ENCODE assay signal across 23 cellular contexts in genomic region chr1:13790290-13791035, GRCh38.
A peak's percentile ranks its signal among the peaks of the same experiment; 100 is the strongest.
DNase-seq lines count a peak whose midpoint lies in the region; ATAC-seq and TF ChIP-seq lines count a peak whose summit lies in the region.
"Had no signal": no experiment of that assay in that cellular context is flagged by ENCODE, and none has a peak within 500 bp of the region (broad histone marks: within the 10 kb centered on the region; RNA-seq: fewer than 3 reads in every experiment).

No MANE protein-coding gene starts in this region.

- POLR2A ChIA-PET in OCI-LY7 (lab: Charles Lee), result interaction anchor here (2.2 kb wide), 1 partner anchor 17 kb away, joined by 6 read pairs; no protein-coding TSS in a partner anchor

- H3K9me2 ChIP-seq in OCI-LY7 (ENCODE audit: insufficient read depth, low read length), result no peaks in the 10 kb centered on the region

- peaks cover 70% of the 10 kb centered on the region for H3K36me3 ChIP-seq in OCI-LY7 (ENCODE audit: insufficient read depth, low read length)

- no peak for DNase-seq in activated T-cell treated with anti-CD3 and anti-CD28 coated beads, Interleukin-2, amount 50 U/mL, for 24 hours
- no peak for DNase-seq in activated T-cell treated with anti-CD3 and anti-CD28 coated beads, Interleukin-2, amount 50 U/mL, for 1 hour
- DNase-seq in stimulated activated effector memory CD8-positive, alpha-beta T cell treated with anti-CD3 and anti-CD28 coated beads, Interleukin-12 subunit alpha, Interleukin-12 subunit beta, amount 100 ng/mL, for 72 hours (ENCODE audit: low spot score in 2 of 2), result no peak
- DNase-seq in T1000 (lab: John Stamatoyannopoulos, UW) (no peak), OCI-LY7 (ENCODE audit: low spot score) (no peak)
- DNase-seq: activated B cell treated with CpG ODN at 0.5 μM for 24 hours; DMS153; lower lobe of right lung; MG63; NCI-H146; NCI-H748 treated with DMSO at 0.1 percent for 48 hours; pancreas; PC-3; SIG-M5; stimulated activated naive CD4-positive, alpha-beta T cell; trophoblast cell had no signal

- no peak overlapping the region for H3K27ac ChIP-seq in OCI-LY7 (ENCODE audit: low read depth, low read length, poor library complexity, severe bottlenecking)
- H3K27ac ChIP-seq: BLaER1 treated with 17β-estradiol and CSF1 and Interleukin-3, amounts not matched to agents 10 nM and 100 nM; HL-60; lower lobe of right lung; pancreas had no signal

- CTCF ChIA-PET in OCI-LY7 (lab: Charles Lee; ENCODE audit: unreplicated experiment), result interaction anchor here (0.6 kb wide), 1 partner anchor 38 kb away, joined by 3 read pairs; no protein-coding TSS in a partner anchor

- peaks cover 81% of the 10 kb centered on the region for H3K4me1 Mint-ChIP-seq in activated T-cell treated with anti-CD3 and anti-CD28 coated beads, Interleukin-2, amount 50 U/mL, for 24 hours (ENCODE audit: low read depth)
- H3K4me1 Mint-ChIP-seq in IgD-negative memory B cell (peaks cover 16 to 40% (median 22%) of the 10 kb centered on the region in 3 donors), brain (peaks cover 56% of the 10 kb centered on the region)
- H3K4me1 Mint-ChIP-seq in stimulated activated effector memory CD8-positive, alpha-beta T cell treated with anti-CD3 and anti-CD28 coated beads, Interleukin-12 subunit alpha, Interleukin-12 subunit beta, amount 100 ng/mL, for 72 hours, result peaks cover 52% of the 10 kb centered on the region

- H3K4me3 ChIP-seq in OCI-LY7 (ENCODE audit: low read depth, low read length, poor library complexity, severe bottlenecking), result no peak overlapping the region
- H3K4me3 ChIP-seq: BLaER1 treated with 17β-estradiol and CSF1 and Interleukin-3, amounts not matched to agents 10 nM and 100 nM; lower lobe of right lung; MG63; pancreas had no signal

- H3K4me1 ChIP-seq in OCI-LY7 (ENCODE audit: insufficient read depth, low read length, poor library complexity, severe bottlenecking), result no peaks in the 10 kb centered on the region
- H3K4me1 ChIP-seq: lower lobe of right lung, pancreas had no signal

- H3K4me3 Mint-ChIP-seq in activated T-cell treated with anti-CD3 and anti-CD28 coated beads, Interleukin-2, amount 50 U/mL, for 24 hours, result no peak overlapping the region
- peak overlapping the region in 1 of 4 donors; percentile 4 for H3K4me3 Mint-ChIP-seq in IgD-negative memory B cell
- H3K4me3 Mint-ChIP-seq in brain, result no peak overlapping the region
- no peak overlapping the region for H3K4me3 Mint-ChIP-seq in stimulated activated effector memory CD8-positive, alpha-beta T cell treated with anti-CD3 and anti-CD28 coated beads, Interleukin-12 subunit alpha, Interleukin-12 subunit beta, amount 100 ng/mL, for 72 hours
- H3K4me3 Mint-ChIP-seq: activated B cell treated with CpG ODN at 0.5 μM for 24 hours; T-helper 1 cell treated with Interleukin-12 subunit alpha and Interleukin-12 subunit beta and Interleukin-4 antibody, amounts not matched to agents 30 μg/mL and 1 μg/mL, for 36 hours had no signal

- no TSS peak for BruUV-seq in OCI-LY7 (replicated peaks; lab: Mats Ljungman, UMichigan)

- H3K36me3 Mint-ChIP-seq in activated T-cell treated with anti-CD3 and anti-CD28 coated beads, Interleukin-2, amount 50 U/mL, for 24 hours (ENCODE audit: low read depth), result peaks cover 90% of the 10 kb centered on the region
- peaks cover 9% of the 10 kb centered on the region for H3K36me3 Mint-ChIP-seq in IgD-negative memory B cell
- H3K36me3 Mint-ChIP-seq in brain, result peaks cover 85% of the 10 kb centered on the region
- H3K36me3 Mint-ChIP-seq in stimulated activated effector memory CD8-positive, alpha-beta T cell treated with anti-CD3 and anti-CD28 coated beads, Interleukin-12 subunit alpha, Interleukin-12 subunit beta, amount 100 ng/mL, for 72 hours, result peaks cover 67% of the 10 kb centered on the region

- no peak for ATAC-seq in stimulated activated effector memory CD8-positive, alpha-beta T cell treated with anti-CD3 and anti-CD28 coated beads, Interleukin-12 subunit alpha, Interleukin-12 subunit beta, amount 100 ng/mL, for 72 hours
- ATAC-seq in HG02798 (IDR thresholded peaks at IDR 0.05; ENCODE audit: poor library complexity, unreplicated experiment), result no peak
- ATAC-seq: lower lobe of right lung, pancreas, PC-3, sciatic nerve had no signal

- no peaks in the 10 kb centered on the region for H3K9me3 ChIP-seq in OCI-LY7 (ENCODE audit: low read length)
- H3K9me3 ChIP-seq: BLaER1 treated with 17β-estradiol and CSF1 and Interleukin-3, amounts not matched to agents 10 nM and 100 nM; lower lobe of right lung; MG63; pancreas had no signal

- H3K27ac Mint-ChIP-seq in activated T-cell treated with anti-CD3 and anti-CD28 coated beads, Interleukin-2, amount 50 U/mL, for 24 hours, result peak overlapping the region; percentile 81
- H3K27ac Mint-ChIP-seq in IgD-negative memory B cell (peak overlapping the region; percentile 72 to 95 (median 73)), brain (peak overlapping the region in 4 of 5 experiments; percentile 6 to 87 (median 65))
- peak overlapping the region; percentile 67 for H3K27ac Mint-ChIP-seq in stimulated activated effector memory CD8-positive, alpha-beta T cell treated with anti-CD3 and anti-CD28 coated beads, Interleukin-12 subunit alpha, Interleukin-12 subunit beta, amount 100 ng/mL, for 72 hours
- H3K27ac Mint-ChIP-seq: activated B cell treated with CpG ODN at 0.5 μM for 24 hours; T-helper 1 cell treated with Interleukin-12 subunit alpha and Interleukin-12 subunit beta and Interleukin-4 antibody, amounts not matched to agents 30 μg/mL and 1 μg/mL, for 36 hours had no signal

- no peaks in the 10 kb centered on the region for H3K27me3 Mint-ChIP-seq in activated T-cell treated with anti-CD3 and anti-CD28 coated beads, Interleukin-2, amount 50 U/mL, for 24 hours
- H3K27me3 Mint-ChIP-seq in IgD-negative memory B cell, result no peaks in the 10 kb centered on the region
- H3K27me3 Mint-ChIP-seq in brain, result no peaks in the 10 kb centered on the region
- H3K27me3 Mint-ChIP-seq: activated B cell treated with CpG ODN at 0.5 μM for 24 hours had no signal

- TF ChIP-seq CTCF in brain (conservative IDR thresholded peaks at IDR 0.05) (no peak), OCI-LY7 (conservative IDR thresholded peaks at IDR 0.05; ENCODE audit: low read length) (no peak)

- no peak overlapping the region for H2AFZ ChIP-seq in OCI-LY7 (ENCODE audit: low read length)

- no peaks in the 10 kb centered on the region for H3K9me3 Mint-ChIP-seq in activated T-cell treated with anti-CD3 and anti-CD28 coated beads, Interleukin-2, amount 50 U/mL, for 24 hours
- no peaks in the 10 kb centered on the region for H3K9me3 Mint-ChIP-seq in IgD-negative memory B cell
- H3K9me3 Mint-ChIP-seq in brain, result no peaks in the 10 kb centered on the region
- no peaks in the 10 kb centered on the region for H3K9me3 Mint-ChIP-seq in stimulated activated effector memory CD8-positive, alpha-beta T cell treated with anti-CD3 and anti-CD28 coated beads, Interleukin-12 subunit alpha, Interleukin-12 subunit beta, amount 100 ng/mL, for 72 hours
- H3K9me3 Mint-ChIP-seq: activated B cell treated with CpG ODN at 0.5 μM for 24 hours; T-helper 1 cell treated with Interleukin-12 subunit alpha and Interleukin-12 subunit beta and Interleukin-4 antibody, amounts not matched to agents 30 μg/mL and 1 μg/mL, for 36 hours had no signal

- peaks cover 35% of the 10 kb centered on the region; the same call in 1 of the 2 replicates for H3K79me2 ChIP-seq in OCI-LY7 (ENCODE audit: insufficient read depth, low read depth, low read length)

- H4K20me1 ChIP-seq in OCI-LY7 (ENCODE audit: insufficient read depth, low read length), result peaks cover 18% of the 10 kb centered on the region

- no peak overlapping the region for H3K4me2 ChIP-seq in OCI-LY7 (ENCODE audit: low read length)

- intact Hi-C loops in OCI-LY7 (cut with micrococcal nuclease; ENCODE audit: unreplicated experiment), result no loop called here
